14 cellular contexts compared by ENCODE assay signal in genomic region chr6:31359556-31359955, GRCh38. TPM values are rescaled to one million over a fixed set of nuclear protein-coding genes. Genes with fewer than 3 reads are reported as not detected.
DNase-seq lines count a peak whose midpoint lies in the region; ATAC-seq and TF ChIP-seq lines count a peak whose summit lies in the region.
"Had no signal": no experiment of that assay in that cellular context is flagged by ENCODE, and none has a peak within 500 bp of the region (broad histone marks: within the 10 kb centered on the region; RNA-seq: fewer than 3 reads in every experiment).

No MANE protein-coding gene starts in this region.

- H3K9me3 Mint-ChIP-seq in CD4-positive, CD25-positive, alpha-beta regulatory T cell = peaks cover 0 to 7% (median 0%) of the 10 kb centered on the region in 7 donors
- H3K9me3 Mint-ChIP-seq in activated naive CD8-positive, alpha-beta T cell treated with anti-CD3 and anti-CD28 coated beads for 36 hours = peaks cover 7% of the 10 kb centered on the region
- peaks cover 0 to 11% (median 0%) of the 10 kb centered on the region in 9 donors for H3K9me3 Mint-ChIP-seq in naive thymus-derived CD8-positive, alpha-beta T cell
- peaks cover 2 to 3% of the 10 kb centered on the region in 2 experiments; a peak in 4 of 5 replicates for H3K9me3 Mint-ChIP-seq in H9

- H2BK120ac ChIP-seq in H9 (ENCODE audit: low read depth, low read length, poor library complexity, severe bottlenecking) = no peak overlapping the region

- no peak overlapping the region for H3K4me3 ChIP-seq in CD4-positive, CD25-positive, alpha-beta regulatory T cell (ENCODE audit: low read depth, low read length)
- H3K4me3 ChIP-seq: SJCRH30 had no signal

- POLR2A ChIA-PET in naive thymus-derived CD8-positive, alpha-beta T cell (lab: Charles Lee) = interaction anchor here (0.6 to 2.6 kb wide), 5 partner anchors 8 to 167 kb away, joined by 3 to 30 read pairs (median 5); partner anchors contain the start of gene HLA-C

- peaks cover 16% of the 10 kb centered on the region for H3K36me3 ChIP-seq in CD4-positive, CD25-positive, alpha-beta regulatory T cell (ENCODE audit: control insufficient read depth, insufficient read depth, low read length)
- H3K36me3 ChIP-seq: BE2C, SJCRH30 had no signal

- H3K79me2 ChIP-seq in H9 (ENCODE audit: insufficient read depth, low read length) = no peaks in the 10 kb centered on the region

- peaks cover 18% of the 10 kb centered on the region for H3K27me3 Mint-ChIP-seq in CD4-positive, CD25-positive, alpha-beta regulatory T cell
- H3K27me3 Mint-ChIP-seq in activated naive CD8-positive, alpha-beta T cell treated with anti-CD3 and anti-CD28 coated beads for 36 hours = peaks cover 7% of the 10 kb centered on the region
- H3K27me3 Mint-ChIP-seq in naive thymus-derived CD8-positive, alpha-beta T cell = peaks cover 0 to 3% (median 0%) of the 10 kb centered on the region in 5 donors
- H3K27me3 Mint-ChIP-seq in H9 (ENCODE audit: low read depth) = peaks cover 94% of the 10 kb centered on the region

- no peak overlapping the region for H3K9ac ChIP-seq in H9 (ENCODE audit: extremely low read depth, insufficient read length, low read length)

- H3K4me1 ChIP-seq in CD4-positive, CD25-positive, alpha-beta regulatory T cell (ENCODE audit: control insufficient read depth, insufficient read depth, low read length, poor library complexity, severe bottlenecking) = peaks cover 29% of the 10 kb centered on the region
- no peaks in the 10 kb centered on the region for H3K4me1 ChIP-seq in H9 (ENCODE audit: insufficient read depth, low read length)
- H3K4me1 ChIP-seq: BE2C, SJCRH30 had no signal

- peaks cover 20 to 54% (median 43%) of the 10 kb centered on the region in 4 donors for H3K4me1 Mint-ChIP-seq in CD4-positive, CD25-positive, alpha-beta regulatory T cell
- peaks cover 35% of the 10 kb centered on the region for H3K4me1 Mint-ChIP-seq in activated naive CD8-positive, alpha-beta T cell treated with anti-CD3 and anti-CD28 coated beads for 36 hours
- peaks cover 28 to 46% (median 40%) of the 10 kb centered on the region in 4 donors for H3K4me1 Mint-ChIP-seq in naive thymus-derived CD8-positive, alpha-beta T cell
- peaks cover 4 to 8% of the 10 kb centered on the region in 2 experiments for H3K4me1 Mint-ChIP-seq in H9

- no peak for TF ChIP-seq CTCF in H9 (conservative IDR thresholded peaks at IDR 0.05)

- H3K18ac ChIP-seq in H9 (ENCODE audit: insufficient read length, low read depth, low read length) = no peak overlapping the region

- H3K27me3 ChIP-seq in CD4-positive, CD25-positive, alpha-beta regulatory T cell (ENCODE audit: control insufficient read depth, insufficient read depth, low read length) = no peaks in the 10 kb centered on the region
- H3K27me3 ChIP-seq in H9 (ENCODE audit: insufficient read depth, low read length) = peaks cover 3% of the 10 kb centered on the region; the same call in 1 of the 2 replicates
- H3K27me3 ChIP-seq: SJCRH30 had no signal

- no peak overlapping the region for H3K14ac ChIP-seq in H9 (ENCODE audit: insufficient read depth, low read length)

- no peak overlapping the region for H2AK5ac ChIP-seq in H9 (ENCODE audit: insufficient read length, low read length)

- no peak overlapping the region for H3K56ac ChIP-seq in H9 (ENCODE audit: insufficient read length, low read depth, low read length)

- H2BK5ac ChIP-seq in H9 (ENCODE audit: insufficient read length, low read length) = no peak overlapping the region

- H2BK12ac ChIP-seq in H9 (ENCODE audit: insufficient read length, low read depth, low read length) = no peak overlapping the region

- H2BK15ac ChIP-seq in H9 (ENCODE audit: low read depth, low read length) = no peak overlapping the region

- no peak overlapping the region for H2AFZ ChIP-seq in H9 (ENCODE audit: low read length)

- H3K79me1 ChIP-seq in H9 (ENCODE audit: insufficient read depth, low read depth, low read length, poor library complexity, severe bottlenecking) = no peaks in the 10 kb centered on the region

- H3T11ph ChIP-seq in H9 (ENCODE audit: low read length) = no peak overlapping the region

- no CpG with 5 or more reads among the region's 3 CpGs for WGBS in H9 (ENCODE audit: extremely low coverage, insufficient read length, low lambda C conversion rate)

- no peak overlapping the region for H4K8ac ChIP-seq in H9 (replicated peaks; ENCODE audit: insufficient read length, low read depth, low read length)

- H3K27ac Mint-ChIP-seq in CD4-positive, CD25-positive, alpha-beta regulatory T cell = peak overlapping the region in 2 of 3 donors; percentile 15 to 88
- no peak overlapping the region for H3K27ac Mint-ChIP-seq in activated naive CD8-positive, alpha-beta T cell treated with anti-CD3 and anti-CD28 coated beads for 36 hours
- peak overlapping the region in 6 of 10 donors; percentile 45 to 100 (median 76) for H3K27ac Mint-ChIP-seq in naive thymus-derived CD8-positive, alpha-beta T cell
- no peak overlapping the region for H3K27ac Mint-ChIP-seq in H9

- H3K4ac ChIP-seq in H9 (ENCODE audit: low read depth, low read length) = no peak overlapping the region

- peak overlapping the region; percentile 4 to 72 (median 37) for H3K4me3 Mint-ChIP-seq in CD4-positive, CD25-positive, alpha-beta regulatory T cell
- H3K4me3 Mint-ChIP-seq in activated naive CD8-positive, alpha-beta T cell treated with anti-CD3 and anti-CD28 coated beads for 36 hours = peak overlapping the region; percentile 42
- H3K4me3 Mint-ChIP-seq in naive thymus-derived CD8-positive, alpha-beta T cell = peak overlapping the region in 8 of 10 donors; percentile 2 to 99 (median 27)
- H3K4me3 Mint-ChIP-seq in H9 = no peak overlapping the region

- no peak overlapping the region for H4K91ac ChIP-seq in H9 (ENCODE audit: insufficient read length, low read depth, low read length)

- no peak for ATAC-seq in CD4-positive, CD25-positive, alpha-beta regulatory T cell (ENCODE audit: low read depth in 2 of 2)
- no peak for ATAC-seq in naive thymus-derived CD8-positive, alpha-beta T cell
- ATAC-seq: HCT116 had no signal

- H3K9me3 ChIP-seq in CD4-positive, CD25-positive, alpha-beta regulatory T cell (ENCODE audit: control insufficient read depth in 2 of 2, low read length in 2 of 2) = no peaks in the 10 kb centered on the region
- H3K9me3 ChIP-seq in H9 (ENCODE audit: control insufficient read depth, low read depth, low read length) = no peaks in the 10 kb centered on the region
- H3K9me3 ChIP-seq: BE2C, SJCRH30 had no signal

- DNase-seq in CD4-positive, CD25-positive, alpha-beta regulatory T cell = no peak
- peak; percentile 67 for DNase-seq in EL
- DNase-seq in activated naive CD8-positive, alpha-beta T cell treated with anti-CD3 and anti-CD28 coated beads for 36 hours = no peak
- no peak for DNase-seq in naive thymus-derived CD8-positive, alpha-beta T cell
- DNase-seq in H9 = no peak
- DNase-seq in NCI-H146 (lab: John Stamatoyannopoulos, UW) = no peak
- no peak for DNase-seq in KG1 (lab: John Stamatoyannopoulos, UW)
- DNase-seq: ACHN; BE2C; NCI-H69; NK-92 treated with Interleukin-12 subunit alpha and Interleukin-12 subunit beta, amount 100 ng/mL, for 24 hours; SJCRH30 had no signal

- no peak overlapping the region for H3K27ac ChIP-seq in CD4-positive, CD25-positive, alpha-beta regulatory T cell (ENCODE audit: insufficient read depth, low read length, poor library complexity, severe bottlenecking)
- H3K27ac ChIP-seq in H9 (ENCODE audit: insufficient read length, low read depth, low read length) = no peak overlapping the region
- H3K27ac ChIP-seq: RWPE1, SJCRH30 had no signal

- H3K23ac ChIP-seq in H9 (ENCODE audit: insufficient read length, low read depth, low read length) = no peak overlapping the region

- H3K23me2 ChIP-seq in H9 (ENCODE audit: insufficient read length, low read depth, low read length, poor library complexity, severe bottlenecking) = no peaks in the 10 kb centered on the region

- peaks cover 17% of the 10 kb centered on the region for H3K36me3 Mint-ChIP-seq in CD4-positive, CD25-positive, alpha-beta regulatory T cell
- peaks cover 28% of the 10 kb centered on the region for H3K36me3 Mint-ChIP-seq in activated naive CD8-positive, alpha-beta T cell treated with anti-CD3 and anti-CD28 coated beads for 36 hours
- peaks cover 12 to 24% (median 21%) of the 10 kb centered on the region in 3 donors for H3K36me3 Mint-ChIP-seq in naive thymus-derived CD8-positive, alpha-beta T cell
- H3K36me3 Mint-ChIP-seq in H9 (ENCODE audit: insufficient read depth in 1 of 3, low read depth in 3 of 3) = peaks cover 5 to 10% (median 6%) of the 10 kb centered on the region in 3 experiments

- H3K4me2 ChIP-seq in H9 (ENCODE audit: insufficient read depth, insufficient read length, low read length) = no peak overlapping the region

- H4K20me1 ChIP-seq in H9 (ENCODE audit: control insufficient read depth, insufficient read depth, insufficient read length) = no peaks in the 10 kb centered on the region

- H2BK20ac ChIP-seq in H9 (ENCODE audit: low read depth, low read length, poor library complexity, severe bottlenecking) = no peak overlapping the region

- H4K5ac ChIP-seq in H9 (ENCODE audit: insufficient read length, low read depth, low read length) = no peak overlapping the region

RNA-seq across cellular contexts. Expression of gene HLA-B, which starts 2.6 kb away (rescaled TPM):
- total RNA-seq in CD4-positive, CD25-positive, alpha-beta regulatory T cell = 8,618 TPM
- polyA plus RNA-seq in CD4-positive, CD25-positive, alpha-beta regulatory T cell = 1,000 to 10,000 TPM; 4,778 to 8,292 (median 6,791) TPM
- 1,000 to 10,000 TPM; 2,753 to 2,773 TPM for total RNA-seq in activated naive CD8-positive, alpha-beta T cell treated with anti-CD3 and anti-CD28 coated beads for 36 hours
- total RNA-seq in naive thymus-derived CD8-positive, alpha-beta T cell = 1,000 to 10,000 TPM; 5,337 to 5,382 TPM
- polyA plus RNA-seq in naive thymus-derived CD8-positive, alpha-beta T cell = 1,000 to 10,000 TPM; 5,978 to 8,548 (median 7,722) TPM
- 68.6 and 70.7 TPM in 2 replicates for total RNA-seq in H9 (2021)
- total RNA-seq: SJCRH30 had no signal

RNA-seq across cellular contexts. Expression of gene MICA, which starts 43.8 kb away (rescaled TPM):
- total RNA-seq in CD4-positive, CD25-positive, alpha-beta regulatory T cell = 15.9 TPM
- polyA plus RNA-seq in CD4-positive, CD25-positive, alpha-beta regulatory T cell = 10 to 100 TPM in 1 of 4 donors, 1 to 10 TPM in 3; 6.4 to 10.6 (median 7.5) TPM
- total RNA-seq in activated naive CD8-positive, alpha-beta T cell treated with anti-CD3 and anti-CD28 coated beads for 36 hours = 10 to 100 TPM; 10.5 to 11.3 TPM
- 10 to 100 TPM; 21.0 to 21.9 TPM for total RNA-seq in naive thymus-derived CD8-positive, alpha-beta T cell
- 1 to 10 TPM; 3.7 to 5.8 (median 5.5) TPM for polyA plus RNA-seq in naive thymus-derived CD8-positive, alpha-beta T cell
- 8.5 and 8.8 TPM in 2 replicates for total RNA-seq in H9 (2021)

Comparison
In these comparisons a context has a peak if more than half of its experiments do, and no peak if none do; other contexts are left out.
1. H3K27ac Mint-ChIP-seq: peak in CD4-positive, CD25-positive, alpha-beta regulatory T cell (2 of 3) and naive thymus-derived CD8-positive, alpha-beta T cell (6 of 10); none in activated naive CD8-positive, alpha-beta T cell treated with anti-CD3 and anti-CD28 coated beads for 36 hours (single experiment) and H9 (0 of 3).
2. H3K4me3 Mint-ChIP-seq: peak in CD4-positive, CD25-positive, alpha-beta regulatory T cell (4 of 4), activated naive CD8-positive, alpha-beta T cell treated with anti-CD3 and anti-CD28 coated beads for 36 hours (single experiment) and naive thymus-derived CD8-positive, alpha-beta T cell (8 of 10); none in H9 (0 of 2).
3. RNA of gene HLA-B, which starts 2.6 kb away (total RNA-seq): 8,618 TPM in CD4-positive, CD25-positive, alpha-beta regulatory T cell (single experiment), 5,337 to 5,382 TPM in naive thymus-derived CD8-positive, alpha-beta T cell and 2,753 to 2,773 TPM in activated naive CD8-positive, alpha-beta T cell treated with anti-CD3 and anti-CD28 coated beads for 36 hours; 68.6 to 70.7 TPM in H9; every median in the first group is over 10 times any median in the second.